9 cellular contexts compared by ENCODE assay signal in genomic region chr6:90107721-90108364, GRCh38.
A peak's percentile ranks its signal among the peaks of the same experiment; 100 is the strongest.
DNase-seq lines count a peak whose midpoint lies in the region; ATAC-seq lines count a peak whose summit lies in the region.
"Had no signal": no experiment of that assay in that cellular context is flagged by ENCODE, and none has a peak within 500 bp of the region (broad histone marks: within the 10 kb centered on the region; RNA-seq: fewer than 3 reads in every experiment).

No MANE protein-coding gene starts in this region.

- H3K27me3 Mint-ChIP-seq in activated CD4-positive, alpha-beta T cell treated with anti-CD3 and anti-CD28 coated beads, Interleukin-2, amount 10 ng/mL, durations not matched to agents 24 days and 14 days, result no peaks in the 10 kb centered on the region
- H3K27me3 Mint-ChIP-seq in stimulated activated naive CD8-positive, alpha-beta T cell treated with anti-CD3 and anti-CD28 coated beads, Interleukin-15, amount 100 ng/mL, for 72 hours, result no peaks in the 10 kb centered on the region

- H3K4me1 Mint-ChIP-seq in activated CD4-positive, alpha-beta T cell treated with anti-CD3 and anti-CD28 coated beads, Interleukin-2, amount 10 ng/mL, durations not matched to agents 24 days and 14 days, result peaks cover 80% of the 10 kb centered on the region
- peaks cover 96% of the 10 kb centered on the region for H3K4me1 Mint-ChIP-seq in stimulated activated naive CD8-positive, alpha-beta T cell treated with anti-CD3 and anti-CD28 coated beads, Interleukin-15, amount 100 ng/mL, for 72 hours

- H3K27ac Mint-ChIP-seq in activated CD4-positive, alpha-beta T cell treated with anti-CD3 and anti-CD28 coated beads, Interleukin-2, amount 10 ng/mL, durations not matched to agents 24 days and 14 days, result peak overlapping the region; percentile 34
- peak overlapping the region; percentile 83 to 94 for H3K27ac Mint-ChIP-seq in stimulated activated naive CD8-positive, alpha-beta T cell treated with anti-CD3 and anti-CD28 coated beads, Interleukin-15, amount 100 ng/mL, for 72 hours

- peak; percentile 68 for DNase-seq in activated effector memory CD4-positive, alpha-beta T cell treated with anti-CD3 and anti-CD28 coated beads, Interleukin-2, amount 50 U/mL, for 16 hours
- DNase-seq in activated effector memory CD4-positive, alpha-beta T cell treated with Interleukin-2 at 50 U/mL for 16 hours, result no peak
- peak; percentile 81 for DNase-seq in activated CD4-positive, alpha-beta T cell treated with anti-CD3 and anti-CD28 coated beads, Interleukin-2, amount 10 ng/mL, durations not matched to agents 24 days and 14 days
- DNase-seq in stimulated activated naive CD8-positive, alpha-beta T cell treated with anti-CD3 and anti-CD28 coated beads, Interleukin-15, amount 100 ng/mL, for 72 hours, result peak; percentile 42 to 64
- DNase-seq in NCI-H2171 treated with DMSO at 0.1 percent for 48 hours (lab: John Stamatoyannopoulos, UW) (no peak), hypothalamus (lab: John Stamatoyannopoulos, UW) (no peak), SK-N-DZ (ENCODE audit: low spot score) (no peak)
- DNase-seq: SIG-M5 had no signal

- peaks cover 27% of the 10 kb centered on the region for H3K36me3 Mint-ChIP-seq in activated CD4-positive, alpha-beta T cell treated with anti-CD3 and anti-CD28 coated beads, Interleukin-2, amount 10 ng/mL, durations not matched to agents 24 days and 14 days (ENCODE audit: low read depth)

- ATAC-seq in HG02970 (IDR thresholded peaks at IDR 0.05; ENCODE audit: low FRiP score, unreplicated experiment), result peak; percentile 84
- peak; percentile 63 for ATAC-seq in stimulated activated naive CD8-positive, alpha-beta T cell treated with anti-CD3 and anti-CD28 coated beads, Interleukin-15, amount 100 ng/mL, for 72 hours

- intact Hi-C loops in activated CD4-positive, alpha-beta T cell treated with anti-CD3 and anti-CD28 coated beads, Interleukin-2, amount 10 ng/mL, durations not matched to agents 24 days and 14 days (cut with micrococcal nuclease), result loop anchor here (1.0 to 5.0 kb wide), 5 partner anchors 36 to 369 kb away; no protein-coding TSS in a partner anchor

- peak overlapping the region; percentile 29 for H3K4me3 Mint-ChIP-seq in activated CD4-positive, alpha-beta T cell treated with anti-CD3 and anti-CD28 coated beads, Interleukin-2, amount 10 ng/mL, durations not matched to agents 24 days and 14 days
- peak overlapping the region; percentile 38 to 71 for H3K4me3 Mint-ChIP-seq in stimulated activated naive CD8-positive, alpha-beta T cell treated with anti-CD3 and anti-CD28 coated beads, Interleukin-15, amount 100 ng/mL, for 72 hours

- peaks cover 8% of the 10 kb centered on the region for H3K9me3 Mint-ChIP-seq in activated CD4-positive, alpha-beta T cell treated with anti-CD3 and anti-CD28 coated beads, Interleukin-2, amount 10 ng/mL, durations not matched to agents 24 days and 14 days
- peaks cover 7 to 8% of the 10 kb centered on the region in 2 donors for H3K9me3 Mint-ChIP-seq in stimulated activated naive CD8-positive, alpha-beta T cell treated with anti-CD3 and anti-CD28 coated beads, Interleukin-15, amount 100 ng/mL, for 72 hours

Comparison
In these comparisons a context has a peak if more than half of its experiments do, and no peak if none do; other contexts are left out.
1. DNase-seq: peak in activated effector memory CD4-positive, alpha-beta T cell treated with anti-CD3 and anti-CD28 coated beads, Interleukin-2, amount 50 U/mL, for 16 hours (single experiment), activated CD4-positive, alpha-beta T cell treated with anti-CD3 and anti-CD28 coated beads, Interleukin-2, amount 10 ng/mL, durations not matched to agents 24 days and 14 days (single experiment) and stimulated activated naive CD8-positive, alpha-beta T cell treated with anti-CD3 and anti-CD28 coated beads, Interleukin-15, amount 100 ng/mL, for 72 hours (2 of 2); none in activated effector memory CD4-positive, alpha-beta T cell treated with Interleukin-2 at 50 U/mL for 16 hours (single experiment), NCI-H2171 treated with DMSO at 0.1 percent for 48 hours (single experiment), hypothalamus (0 of 51) and SK-N-DZ (single experiment).